ENCODE assay signal across 24 cellular contexts in the genomic region with DNA sequence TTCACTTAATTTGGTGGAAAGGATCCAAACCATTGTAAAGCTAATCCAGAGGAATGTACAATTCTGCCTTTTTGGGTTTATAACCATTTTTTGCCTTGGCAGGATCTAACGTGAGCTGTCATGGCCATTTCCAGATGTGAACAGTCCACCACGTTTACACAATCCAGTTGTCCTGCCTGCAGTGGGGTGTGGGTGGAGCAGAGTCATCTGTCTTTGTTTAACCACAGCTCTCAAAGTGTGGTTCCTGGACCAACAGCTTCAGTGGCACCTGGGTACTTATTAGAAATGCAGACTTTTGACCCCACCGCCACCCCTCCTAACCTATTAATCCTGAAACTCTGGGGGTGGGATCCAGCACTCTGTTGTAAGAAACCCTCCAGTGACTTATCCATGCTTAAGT. TPM values are rescaled to one million over a fixed set of nuclear protein-coding genes. Genes with fewer than 3 reads are reported as not detected.
DNase-seq lines count a peak whose midpoint lies in the region; ATAC-seq and TF ChIP-seq lines count a peak whose summit lies in the region.
"Had no signal": no experiment of that assay in that cellular context is flagged by ENCODE, and none has a peak within 500 bp of the region (broad histone marks: within the 10 kb centered on the region; RNA-seq: fewer than 3 reads in every experiment).

No MANE protein-coding gene starts in this region.

- DNase-seq in BJ (ENCODE audit: low read depth) = peak; percentile 53
- DNase-seq in astrocyte of the cerebellum (ENCODE audit: low read depth) = peak; percentile 59
- peak; percentile 71 to 87 for DNase-seq in foreskin fibroblast
- DNase-seq in CD1c-positive myeloid dendritic cell (ENCODE audit: extremely low spot score) = no peak
- DNase-seq in NCI-H2029 treated with DMSO at 0.1 percent for 48 hours (lab: John Stamatoyannopoulos, UW) = no peak
- no peak for DNase-seq in amniotic stem cell (lab: John Stamatoyannopoulos, UW)
- DNase-seq: activated CD4-positive, alpha-beta memory T cell treated with anti-CD3 and anti-CD28 coated beads for 36 hours; activated naive CD4-positive, alpha-beta T cell treated with anti-CD3 and anti-CD28 coated beads for 36 hours; activated T-cell treated with anti-CD3 and anti-CD28 coated beads, Interleukin-2, amount 50 U/mL, for 1 hour; C1 segment of cervical spinal cord; erythroblast; KG1; kidney; mesenchymal stem cell; natural killer cell; NCI-H1092 treated with DMSO at 0.1 percent for 48 hours; NCI-H526; OCI-M1; stimulated activated CD4-positive, alpha-beta T cell treated with anti-CD3 and anti-CD28 coated beads, Interleukin-4, amount 100 ng/mL, for 24 hours; T-helper 17 cell; uterus had no signal

- no peaks in the 10 kb centered on the region; the same call in 1 of the 2 replicates for H3K27me3 ChIP-seq in BJ (ENCODE audit: control insufficient read depth, insufficient read depth, low read length)
- H3K27me3 ChIP-seq: hepatocyte, SJSA1, uterus had no signal

- no peak for TF ChIP-seq CTCF in BJ (IDR thresholded peaks at IDR 0.05; ENCODE audit: insufficient read depth, low read depth, low read length)
- no peak for TF ChIP-seq CTCF in astrocyte of the cerebellum (IDR thresholded peaks at IDR 0.05; ENCODE audit: low read depth, low read length, missing control alignments)
- no peak for TF ChIP-seq CTCF in foreskin fibroblast (IDR thresholded peaks at IDR 0.05; ENCODE audit: low read depth, low read length)

- H3K36me3 ChIP-seq in BJ (ENCODE audit: control insufficient read depth, insufficient read depth, low read length) = no peaks in the 10 kb centered on the region
- H3K36me3 ChIP-seq: SJSA1, uterus had no signal

- in situ Hi-C loops in astrocyte of the cerebellum (cut with HindIII; ENCODE audit: low sequenced_read_pairs) = no loop called here

- CTCF ChIA-PET in BJ (lab: Yijun Ruan, JAX) = interaction anchor here (1.1 kb wide), 1 partner anchor 10 kb away, joined by 3 read pairs; no protein-coding TSS in a partner anchor

- POLR2A ChIA-PET in BJ (lab: Charles Lee) = no interaction called here

- H3K4me3 ChIP-seq in BJ (ENCODE audit: low read depth, low read length) = no peak overlapping the region
- no peak overlapping the region for H3K4me3 ChIP-seq in astrocyte of the cerebellum (ENCODE audit: low read depth, low read length)
- no peak overlapping the region for H3K4me3 ChIP-seq in foreskin fibroblast (ENCODE audit: low read depth in 1 of 2, low read length in 2 of 2)
- H3K4me3 ChIP-seq: hepatocyte, SJSA1, uterus had no signal

- ATAC-seq in GM18511 (IDR thresholded peaks at IDR 0.05; ENCODE audit: unreplicated experiment) = peak; percentile 35
- ATAC-seq: natural killer cell, T-helper 17 cell had no signal

RNA-seq across cellular contexts. Expression of a gene that starts 35.9 kb away (rescaled TPM):
- polyA plus RNA-seq in BJ (2011; rRNA removed) = 24.6 and 27.1 TPM in 2 replicates
- 23.8 and 25.6 TPM in 2 replicates for polyA minus RNA-seq in BJ (2011; rRNA and poly(A)+ RNA removed)

Comparison
In these comparisons a context has a peak if more than half of its experiments do, and no peak if none do; other contexts are left out.
1. DNase-seq: peak in BJ (single experiment), astrocyte of the cerebellum (single experiment) and foreskin fibroblast (2 of 2); none in CD1c-positive myeloid dendritic cell (single experiment), NCI-H2029 treated with DMSO at 0.1 percent for 48 hours (single experiment) and amniotic stem cell (single experiment).